In genomic region chr1:156963621-156964020, GRCh38 we compare ENCODE assay signal across 10 cellular contexts. TPM values are rescaled to one million over a fixed set of nuclear protein-coding genes. Genes with fewer than 3 reads are reported as not detected.
DNase-seq lines count a peak whose midpoint lies in the region; ATAC-seq and TF ChIP-seq lines count a peak whose summit lies in the region.
"Had no signal": no experiment of that assay in that cellular context is flagged by ENCODE, and none has a peak within 500 bp of the region (broad histone marks: within the 10 kb centered on the region; RNA-seq: fewer than 3 reads in every experiment).

No MANE protein-coding gene starts in this region.

- H3K4me3 ChIP-seq in lower lobe of right lung (peak overlapping the region; percentile 32), transverse colon (no peak overlapping the region)
- H3K4me3 ChIP-seq: cardiac muscle cell, SJSA1 had no signal

- H3K36me3 ChIP-seq in lower lobe of right lung, result peaks cover 86% of the 10 kb centered on the region
- H3K36me3 ChIP-seq in transverse colon, result peaks cover 0 to 46% (median 15%) of the 10 kb centered on the region in 4 donors

- no peak for TF ChIP-seq POLR2A in transverse colon (IDR thresholded peaks at IDR 0.05)

- peak in 5 of 6 experiments; percentile 5 to 74 (median 55) for DNase-seq in stimulated activated naive CD4-positive, alpha-beta T cell (lab: John Stamatoyannopoulos, UW)
- DNase-seq in stimulated activated naive CD4-positive, alpha-beta T cell treated with Interleukin-2 at 50 U/mL for 16 hours (lab: John Stamatoyannopoulos, UW), result no peak
- DNase-seq in activated T-cell treated with anti-CD3 and anti-CD28 coated beads, Interleukin-2, amount 50 U/mL, for 1 hour, result peak; percentile 29
- peak; percentile 65 for DNase-seq in lower lobe of right lung
- DNase-seq in transverse colon, result no peak
- no peak for DNase-seq in NK-92 treated with Interleukin-12 subunit alpha and Interleukin-12 subunit beta, amount 100 ng/mL, for 24 hours (lab: John Stamatoyannopoulos, UW)
- no peak for DNase-seq in GM10248 (ENCODE audit: extremely low spot score)

- no peaks in the 10 kb centered on the region for H3K27me3 ChIP-seq in lower lobe of right lung (ENCODE audit: low read depth)
- no peaks in the 10 kb centered on the region for H3K27me3 ChIP-seq in transverse colon
- H3K27me3 ChIP-seq: cardiac muscle cell, SJSA1 had no signal

- CTCF ChIA-PET in GM10248 (lab: Yijun Ruan, JAX), result interaction anchor here (1.5 to 1.6 kb wide), 3 partner anchors 32 to 110 kb away, joined by 3 to 4 read pairs (median 4); no protein-coding TSS in a partner anchor

- H3K4me1 ChIP-seq in lower lobe of right lung (peaks cover 6% of the 10 kb centered on the region), transverse colon (no peaks in the 10 kb centered on the region)
- H3K4me1 ChIP-seq: SJSA1 had no signal

- TF ChIP-seq CTCF in lower lobe of right lung (IDR thresholded peaks at IDR 0.05), result no peak
- TF ChIP-seq CTCF in transverse colon (IDR thresholded peaks at IDR 0.05), result no peak
- TF ChIP-seq CTCF in GM10248 (IDR thresholded peaks at IDR 0.05; ENCODE audit: control extremely low read depth, extremely low read depth, low read depth, missing control alignments), result no peak

- POLR2A ChIA-PET in GM10248 (lab: Yijun Ruan, JAX), result no interaction called here

- in situ Hi-C loops in transverse colon (cut with MboI; ENCODE audit: low pct_ligation_motif_present in 1 of 4, low pct_unique_long_range_greater_than_20kb in 1 of 4, low sequenced_read_pairs in 3 of 4), result no loop called here

- intact Hi-C loops in lower lobe of right lung (cut with DNase I), result no loop called here
- intact Hi-C loops in transverse colon (cut with DNase I; ENCODE audit: low total_unique reads), result no loop called here

- H3K9me3 ChIP-seq in lower lobe of right lung (no peaks in the 10 kb centered on the region), transverse colon (no peaks in the 10 kb centered on the region)
- H3K9me3 ChIP-seq: SJSA1 had no signal

- H3K27ac ChIP-seq in lower lobe of right lung (peak overlapping the region; percentile 54), transverse colon (peak overlapping the region in 1 of 4 donors; percentile 26)
- H3K27ac ChIP-seq: cardiac muscle cell, SJSA1 had no signal

- 33% methylated on average over 3 of the region's 3 CpGs; no CpG with 5 or more reads in 1 of the 2 donors for WGBS in transverse colon (ENCODE audit: low coverage in 1 of 2), 2 donors

- ATAC-seq in lower lobe of right lung (peak; percentile 67 to 81), HG02852 (IDR thresholded peaks at IDR 0.05; ENCODE audit: unreplicated experiment) (no peak)

- no peak for TF ChIP-seq EP300 in transverse colon (IDR thresholded peaks at IDR 0.05; ENCODE audit: low read depth)

RNA-seq across cellular contexts. Expression of gene LRRC71, which starts 43.2 kb away (rescaled TPM):
- total RNA-seq in lower lobe of right lung, result 5.3 TPM
- 1 to 10 TPM in 1 of 4 donors, not detected in 3; 1.2 TPM for total RNA-seq in transverse colon
- total RNA-seq: SJSA1 had no signal

Comparison
In these comparisons a context has a peak if more than half of its experiments do, and no peak if none do; other contexts are left out.
1. DNase-seq: peak in stimulated activated naive CD4-positive, alpha-beta T cell (5 of 6), activated T-cell treated with anti-CD3 and anti-CD28 coated beads, Interleukin-2, amount 50 U/mL, for 1 hour (single experiment) and lower lobe of right lung (single experiment); none in stimulated activated naive CD4-positive, alpha-beta T cell treated with Interleukin-2 at 50 U/mL for 16 hours (single experiment), transverse colon (single experiment), NK-92 treated with Interleukin-12 subunit alpha and Interleukin-12 subunit beta, amount 100 ng/mL, for 24 hours (single experiment) and GM10248 (single experiment).